Comparison of ENCODE assay signal across 24 cellular contexts in genomic region chr2:47000679-47001075, GRCh38. TPM values are rescaled to one million over a fixed set of nuclear protein-coding genes. Genes with fewer than 3 reads are reported as not detected.
DNase-seq lines count a peak whose midpoint lies in the region; ATAC-seq and TF ChIP-seq lines count a peak whose summit lies in the region.
"Had no signal": no experiment of that assay in that cellular context is flagged by ENCODE, and none has a peak within 500 bp of the region (broad histone marks: within the 10 kb centered on the region; RNA-seq: fewer than 3 reads in every experiment).

No MANE protein-coding gene starts in this region.

- H3K4me2 ChIP-seq in neural progenitor cell = no peak overlapping the region
- H3K4me2 ChIP-seq: A549 had no signal

- TF ChIP-seq POLR2A in transverse colon (IDR thresholded peaks at IDR 0.05) = no peak

- DNase-seq in heart right ventricle (no peak), left cardiac atrium (no peak), dorsolateral prefrontal cortex (peak in 1 of 10 donors; percentile 37), neural progenitor cell (ENCODE audit: low spot score) (no peak), transverse colon (no peak), cerebellar nuclear complex (lab: John Stamatoyannopoulos, UW) (no peak), Kasumi-1 (lab: John Stamatoyannopoulos, UW) (no peak), NCI-H446 treated with DMSO at 0.1 percent for 48 hours (lab: John Stamatoyannopoulos, UW) (no peak)
- DNase-seq: activated naive CD4-positive, alpha-beta T cell treated with Interleukin-2 at 50 U/mL for 16 hours; activated T-cell treated with anti-CD3 and anti-CD28 coated beads, Interleukin-2, amount 50 U/mL, for 24 hours; DND-41; endodermal cell; Karpas-422; NCI-H187 treated with DMSO at 0.1 percent for 48 hours; NCI-H226; SHP77 treated with DMSO at 0.1 percent for 48 hours; stimulated activated CD4-positive, alpha-beta T cell treated with anti-CD3 and anti-CD28 coated beads, Interleukin-2, amount 100 ng/mL, for 48 hours; stimulated activated naive CD4-positive, alpha-beta T cell treated with Interleukin-2 at 50 U/mL for 16 hours; T-cell; upper lobe of right lung had no signal

- H2AFZ ChIP-seq in neural progenitor cell (replicated peaks) = no peak overlapping the region

- H3K36me3 ChIP-seq in heart right ventricle (peaks cover 0 to 42% (median 9%) of the 10 kb centered on the region in 9 donors), neural progenitor cell (no peaks in the 10 kb centered on the region), transverse colon (peaks cover 0 to 7% (median 2%) of the 10 kb centered on the region in 4 donors)

- peaks cover 14% of the 10 kb centered on the region for H4K20me1 ChIP-seq in neural progenitor cell (ENCODE audit: low read depth)

- in situ Hi-C loops in transverse colon (cut with MboI; ENCODE audit: low pct_ligation_motif_present in 1 of 4, low pct_unique_long_range_greater_than_20kb in 1 of 4, low sequenced_read_pairs in 3 of 4) = loop anchor here in 1 of 4 donors (25.0 kb wide), 1 partner anchor 162 kb away; the partner anchor contains the start of gene STPG4

- peak overlapping the region; percentile 90 for H3K27ac Mint-ChIP-seq in neural progenitor cell
- H3K27ac Mint-ChIP-seq: activated T-cell treated with anti-CD3 and anti-CD28 coated beads, Interleukin-2, amount 50 U/mL, for 24 hours; endodermal cell; mesothelial cell of epicardium; T-cell had no signal

- H3K27ac ChIP-seq in heart right ventricle (peak overlapping the region in 7 of 10 donors; percentile 31 to 57 (median 46)), dorsolateral prefrontal cortex (peak overlapping the region; percentile 21 to 99 (median 94)), neural progenitor cell (no peak overlapping the region), transverse colon (peak overlapping the region; percentile 9 to 64 (median 52))
- H3K27ac ChIP-seq: neutrophil, upper lobe of right lung had no signal

- no peaks in the 10 kb centered on the region for H3K79me2 ChIP-seq in neural progenitor cell (ENCODE audit: low read depth)

- ATAC-seq in heart right ventricle (peak in 1 of 8 donors; percentile 2), left cardiac atrium (no peak)
- ATAC-seq: A549, GM12878, T-cell, upper lobe of right lung had no signal

- H3F3A ChIP-seq in neural progenitor cell (ENCODE audit: low read depth) = peaks cover 17% of the 10 kb centered on the region

- peaks cover 19% of the 10 kb centered on the region for H3K36me3 Mint-ChIP-seq in neural progenitor cell

- H3K9me3 ChIP-seq in heart right ventricle = no peaks in the 10 kb centered on the region
- H3K9me3 ChIP-seq in neural progenitor cell (ENCODE audit: low read depth) = no peaks in the 10 kb centered on the region
- no peaks in the 10 kb centered on the region for H3K9me3 ChIP-seq in transverse colon
- H3K9me3 ChIP-seq: A549, neutrophil, upper lobe of right lung had no signal

- peaks cover 7% of the 10 kb centered on the region for H3K27me3 Mint-ChIP-seq in neural progenitor cell (ENCODE audit: insufficient read depth, low read depth)
- H3K27me3 Mint-ChIP-seq: activated T-cell treated with anti-CD3 and anti-CD28 coated beads, Interleukin-2, amount 50 U/mL, for 24 hours; T-cell had no signal

- no peak for TF ChIP-seq EP300 in transverse colon (IDR thresholded peaks at IDR 0.05; ENCODE audit: low read depth)

- H3K9me3 Mint-ChIP-seq in neural progenitor cell = peaks cover 3% of the 10 kb centered on the region
- H3K9me3 Mint-ChIP-seq: activated T-cell treated with anti-CD3 and anti-CD28 coated beads, Interleukin-2, amount 50 U/mL, for 24 hours; endodermal cell; mesothelial cell of epicardium; T-cell had no signal

- H3K4me3 ChIP-seq in heart right ventricle (no peak overlapping the region), dorsolateral prefrontal cortex (no peak overlapping the region), neural progenitor cell (no peak overlapping the region), transverse colon (no peak overlapping the region)
- H3K4me3 ChIP-seq: A549, GM12878, upper lobe of right lung had no signal

- no peak overlapping the region for H3K9ac ChIP-seq in neural progenitor cell

- H3K4me1 ChIP-seq in heart right ventricle (peaks cover 14 to 51% (median 29%) of the 10 kb centered on the region in 9 donors), neural progenitor cell (peaks cover 32% of the 10 kb centered on the region), transverse colon (peaks cover 3 to 24% (median 15%) of the 10 kb centered on the region in 4 donors)
- H3K4me1 ChIP-seq: upper lobe of right lung had no signal

- H3K4me3 Mint-ChIP-seq in neural progenitor cell = no peak overlapping the region
- H3K4me3 Mint-ChIP-seq: activated T-cell treated with anti-CD3 and anti-CD28 coated beads, Interleukin-2, amount 50 U/mL, for 24 hours; endodermal cell; mesothelial cell of epicardium; T-cell had no signal

- intact Hi-C loops in heart right ventricle (cut with DNase I) = loop anchor here in 1 of 10 donors (5.0 kb wide), 1 partner anchor 42 kb away; no protein-coding TSS in a partner anchor
- intact Hi-C loops in left cardiac atrium (cut with DNase I) = no loop called here
- intact Hi-C loops in dorsolateral prefrontal cortex (cut with DNase I) = no loop called here
- intact Hi-C loops in transverse colon (cut with DNase I; ENCODE audit: low total_unique reads) = no loop called here

- TF ChIP-seq CTCF in heart right ventricle (IDR thresholded peaks at IDR 0.05) (no peak), dorsolateral prefrontal cortex (IDR thresholded peaks at IDR 0.05 in 54 of 56, conservative IDR thresholded peaks at IDR 0.05 in 2 of 56; ENCODE audit: low read depth in 1 of 56, partially characterized antibody in 56 of 56) (no peak), neural progenitor cell (IDR thresholded peaks at IDR 0.05) (no peak), transverse colon (IDR thresholded peaks at IDR 0.05) (no peak)

- H3K27me3 ChIP-seq in heart right ventricle = no peaks in the 10 kb centered on the region
- no peaks in the 10 kb centered on the region for H3K27me3 ChIP-seq in dorsolateral prefrontal cortex
- H3K27me3 ChIP-seq in neural progenitor cell = no peaks in the 10 kb centered on the region
- no peaks in the 10 kb centered on the region for H3K27me3 ChIP-seq in transverse colon
- H3K27me3 ChIP-seq: neutrophil, upper lobe of right lung had no signal

- H3K4me1 Mint-ChIP-seq in neural progenitor cell = peaks cover 55% of the 10 kb centered on the region
- H3K4me1 Mint-ChIP-seq: T-cell had no signal

- 92 to 94% methylated on average over 4 of the region's 4 CpGs for WGBS in heart right ventricle, 2 donors
- WGBS in transverse colon (ENCODE audit: low coverage in 1 of 2), 2 donors = 94% methylated on average over 4 of the region's 4 CpGs; no CpG with 5 or more reads in 1 of the 2 donors

RNA-seq across cellular contexts. Expression of gene TTC7A, which starts 59.7 kb away (rescaled TPM):
- total RNA-seq in heart right ventricle (10 to 100 TPM in 2 of 10 donors, 1 to 10 TPM in 8; 4.8 to 11.4 (median 6.7) TPM), left cardiac atrium (10 to 100 TPM; 10.9 to 13.3 TPM), dorsolateral prefrontal cortex (10 to 100 TPM; 15.2 to 63.1 (median 25.3) TPM), neural progenitor cell (ENCODE audit: low replicate concordance) (15.5 and 16.5 TPM in 2 replicates), transverse colon (100 to 1,000 TPM in 1 of 4 donors, 10 to 100 TPM in 3; 40.2 to 212 (median 51.2) TPM)
- 10 to 100 TPM in 1 of 2 donors, 1 to 10 TPM in 1; 6.0 to 11.0 TPM for polyA plus RNA-seq in heart right ventricle
